ENCODE assay signal across 8 cellular contexts in the genomic region with DNA sequence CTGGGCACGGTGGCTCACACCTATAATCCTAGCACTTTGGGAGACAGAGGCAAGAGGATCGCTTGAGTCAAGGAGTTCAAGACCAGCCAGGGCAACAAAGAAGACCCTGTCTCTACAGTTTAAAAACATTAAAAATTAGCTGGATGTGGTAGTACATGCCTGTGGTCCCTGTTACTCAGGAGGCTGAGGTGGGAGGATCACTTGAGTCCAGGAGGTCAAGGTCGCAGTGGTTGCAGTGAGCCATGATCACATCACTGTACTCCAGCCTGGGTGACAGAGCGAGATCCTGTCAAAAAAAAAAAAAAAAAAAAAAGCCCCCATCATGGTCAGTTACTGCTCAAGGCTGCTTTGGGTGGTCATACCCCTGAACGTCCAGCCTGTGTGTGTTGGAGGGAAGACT. TPM values are rescaled to one million over a fixed set of nuclear protein-coding genes. Genes with fewer than 3 reads are reported as not detected.
"Had no signal": no experiment of that assay in that cellular context is flagged by ENCODE, and none has a peak within 500 bp of the region (broad histone marks: within the 10 kb centered on the region; RNA-seq: fewer than 3 reads in every experiment).

No MANE protein-coding gene starts in this region.

- H3K27ac Mint-ChIP-seq: IgD-negative memory B cell had no signal

- FAIRE-seq: K562 had no signal

- H3K27ac ChIP-seq: HL-60, KMS-11 had no signal

- ATAC-seq: K562 had no signal

- H3K4me3 ChIP-seq: K562 had no signal

- H3K9ac ChIP-seq: KMS-11 had no signal

- H3K4me2 ChIP-seq: KMS-11 had no signal

- DNase-seq: IMR-90, KBM-7, KG1 had no signal

RNA-seq across cellular contexts. Expression of a gene that starts 55.8 kb away (rescaled TPM):
- total RNA-seq: HT-29, IMR-90, K562 had no signal
- polyA plus RNA-seq: IgD-negative memory B cell, IMR-90, K562 had no signal
